In genomic region chr6:9539231-9539755, GRCh38 we compare ENCODE assay signal across 16 cellular contexts.
"Had no signal": no experiment of that assay in that cellular context is flagged by ENCODE, and none has a peak within 500 bp of the region (broad histone marks: within the 10 kb centered on the region; RNA-seq: fewer than 3 reads in every experiment).

No MANE protein-coding gene starts in this region.

- H3K27ac ChIP-seq: left ventricle myocardium inferior had no signal

- H3K4me3 ChIP-seq: left ventricle myocardium inferior had no signal

- H3K4me1 ChIP-seq: left ventricle myocardium inferior had no signal

- H3K36me3 ChIP-seq: left ventricle myocardium inferior had no signal

- DNase-seq: activated CD4-positive, alpha-beta T cell treated with anti-CD3 and anti-CD28 coated beads, Interleukin-2, amount 50 U/mL, for 4 hours; activated CD4-positive, CD25-positive, alpha-beta regulatory T cell treated with anti-CD3 and anti-CD28 coated beads, Interleukin-2, amount 50 U/mL, for 72 hours; activated naive CD4-positive, alpha-beta T cell treated with anti-CD3 and anti-CD28 coated beads for 36 hours; activated naive CD8-positive, alpha-beta T cell treated with anti-CD3 and anti-CD28 coated beads, Interleukin-2, amount 50 U/mL, for 24 hours; aorta; effector memory CD4-positive, alpha-beta T cell; foreskin melanocyte; head of caudate nucleus; left ventricle myocardium inferior; nucleus accumbens; posterior cingulate gyrus; right cardiac atrium; stimulated activated CD4-positive, alpha-beta T cell treated with anti-CD3 and anti-CD28 coated beads, Interleukin-2, amount 100 ng/mL, for 24 hours; T-helper 1 cell; T1000 had no signal

- ATAC-seq: activated naive CD8-positive, alpha-beta T cell treated with anti-CD3 and anti-CD28 coated beads, Interleukin-2, amount 50 U/mL, for 24 hours; natural killer cell treated with Interleukin-12 subunit alpha and Interleukin-12 subunit beta and Interleukin-15 and Interleukin-18, amount 100 ng/mL, for 72 hours; right cardiac atrium had no signal

- H3K9me3 ChIP-seq: left ventricle myocardium inferior had no signal
